Comparison of ENCODE assay signal across 18 cellular contexts in genomic region chr3:106673926-106674569, GRCh38.
"Had no signal": no experiment of that assay in that cellular context is flagged by ENCODE, and none has a peak within 500 bp of the region (broad histone marks: within the 10 kb centered on the region; RNA-seq: fewer than 3 reads in every experiment).

No MANE protein-coding gene starts in this region.

- H3K4me1 Mint-ChIP-seq: activated CD4-positive, alpha-beta T cell treated with anti-CD3 and anti-CD28 coated beads, Interleukin-2, amount 10 ng/mL, durations not matched to agents 7 days and 5 days; activated CD8-positive, alpha-beta memory T cell treated with anti-CD3 and anti-CD28 coated beads, Interleukin-2, amount 10 ng/mL, durations not matched to agents 7 days and 5 days; activated naive CD4-positive, alpha-beta T cell treated with anti-CD3 and anti-CD28 coated beads, Interleukin-2, amount 10 ng/mL, durations not matched to agents 7 days and 5 days; immature natural killer cell had no signal

- H3K36me3 Mint-ChIP-seq: activated CD8-positive, alpha-beta memory T cell treated with anti-CD3 and anti-CD28 coated beads, Interleukin-2, amount 10 ng/mL, durations not matched to agents 7 days and 5 days; activated naive CD4-positive, alpha-beta T cell treated with anti-CD3 and anti-CD28 coated beads, Interleukin-2, amount 10 ng/mL, durations not matched to agents 7 days and 5 days; immature natural killer cell had no signal

- H3K27me3 Mint-ChIP-seq: activated CD8-positive, alpha-beta T cell treated with anti-CD3 and anti-CD28 coated beads for 36 hours; activated naive CD4-positive, alpha-beta T cell treated with anti-CD3 and anti-CD28 coated beads, Interleukin-2, amount 10 ng/mL, durations not matched to agents 7 days and 5 days; progenitor cell of endocrine pancreas had no signal

- H3K27ac Mint-ChIP-seq: activated CD4-positive, alpha-beta T cell treated with anti-CD3 and anti-CD28 coated beads, Interleukin-2, amount 10 ng/mL, durations not matched to agents 7 days and 5 days; activated CD8-positive, alpha-beta memory T cell treated with anti-CD3 and anti-CD28 coated beads, Interleukin-2, amount 10 ng/mL, durations not matched to agents 7 days and 5 days; activated CD8-positive, alpha-beta T cell treated with anti-CD3 and anti-CD28 coated beads for 36 hours; activated naive CD4-positive, alpha-beta T cell treated with anti-CD3 and anti-CD28 coated beads, Interleukin-2, amount 10 ng/mL, durations not matched to agents 7 days and 5 days; immature natural killer cell; progenitor cell of endocrine pancreas had no signal

- H3K9me3 Mint-ChIP-seq: activated CD8-positive, alpha-beta T cell treated with anti-CD3 and anti-CD28 coated beads for 36 hours; activated naive CD4-positive, alpha-beta T cell treated with anti-CD3 and anti-CD28 coated beads, Interleukin-2, amount 10 ng/mL, durations not matched to agents 7 days and 5 days had no signal

- H3K4me3 Mint-ChIP-seq: activated CD4-positive, alpha-beta T cell treated with anti-CD3 and anti-CD28 coated beads, Interleukin-2, amount 10 ng/mL, durations not matched to agents 7 days and 5 days; activated CD8-positive, alpha-beta memory T cell treated with anti-CD3 and anti-CD28 coated beads, Interleukin-2, amount 10 ng/mL, durations not matched to agents 7 days and 5 days; activated CD8-positive, alpha-beta T cell treated with anti-CD3 and anti-CD28 coated beads for 36 hours; activated naive CD4-positive, alpha-beta T cell treated with anti-CD3 and anti-CD28 coated beads, Interleukin-2, amount 10 ng/mL, durations not matched to agents 7 days and 5 days; immature natural killer cell had no signal

- DNase-seq: activated CD4-positive, alpha-beta T cell treated with anti-CD3 and anti-CD28 coated beads, Interleukin-2, amount 10 ng/mL, durations not matched to agents 7 days and 5 days; activated CD4-positive, CD25-positive, alpha-beta regulatory T cell treated with anti-CD3 and anti-CD28 coated beads, Interleukin-2, amount 50 U/mL, for 72 hours; activated CD8-positive, alpha-beta memory T cell treated with anti-CD3 and anti-CD28 coated beads, Interleukin-2, amount 10 ng/mL, durations not matched to agents 7 days and 5 days; activated CD8-positive, alpha-beta T cell treated with anti-CD3 and anti-CD28 coated beads for 36 hours; activated effector memory CD4-positive, alpha-beta T cell treated with anti-CD3 and anti-CD28 coated beads, Interleukin-2, amount 50 U/mL, for 16 hours; activated naive CD4-positive, alpha-beta T cell treated with anti-CD3 and anti-CD28 coated beads, Interleukin-2, amount 10 ng/mL, durations not matched to agents 7 days and 5 days; activated T-cell treated with anti-CD3 and anti-CD28 coated beads for 4 hours; body of pancreas; glutamatergic neuron; immature natural killer cell; retina; spleen; stimulated activated CD4-positive, alpha-beta T cell treated with anti-CD3 and anti-CD28 coated beads, Interleukin-4, amount 100 ng/mL, for 1 hour; stimulated activated naive CD4-positive, alpha-beta T cell; T-helper 1 cell; upper lobe of left lung; WERI-Rb-1 had no signal
